10 cellular contexts compared by ENCODE assay signal in genomic region chr1:56967900-56968832, GRCh38. TPM values are rescaled to one million over a fixed set of nuclear protein-coding genes. Genes with fewer than 3 reads are reported as not detected.
A peak's percentile ranks its signal among the peaks of the same experiment; 100 is the strongest.
DNase-seq lines count a peak whose midpoint lies in the region; ATAC-seq and TF ChIP-seq lines count a peak whose summit lies in the region.
"Had no signal": no experiment of that assay in that cellular context is flagged by ENCODE, and none has a peak within 500 bp of the region (broad histone marks: within the 10 kb centered on the region; RNA-seq: fewer than 3 reads in every experiment).

No MANE protein-coding gene starts in this region.

- DNase-seq in activated naive CD4-positive, alpha-beta T cell treated with anti-CD3 and anti-CD28 coated beads for 36 hours, result peak; percentile 9
- no peak for DNase-seq in activated naive CD4-positive, alpha-beta T cell (lab: John Stamatoyannopoulos, UW)
- DNase-seq in fibroblast of villous mesenchyme (ENCODE audit: low read depth) (peak; percentile 2), stomach (peak; percentile 48), KG1 (lab: John Stamatoyannopoulos, UW) (no peak), aorta (no peak), NCI-H446 treated with DMSO at 0.1 percent for 48 hours (lab: John Stamatoyannopoulos, UW) (no peak)
- DNase-seq: GDM1 had no signal

- TF ChIP-seq EP300 in stomach (IDR thresholded peaks at IDR 0.05), result no peak

- no peak overlapping the region for H2AFZ ChIP-seq in OCI-LY1 (ENCODE audit: low read length)

- no peaks in the 10 kb centered on the region for H3K36me3 Mint-ChIP-seq in activated naive CD4-positive, alpha-beta T cell treated with anti-CD3 and anti-CD28 coated beads for 36 hours (ENCODE audit: low read depth)

- CTCF ChIA-PET in activated naive CD4-positive, alpha-beta T cell treated with anti-CD3 and anti-CD28 coated beads for 36 hours (lab: Charles Lee), result interaction anchor here (1.1 kb wide), 1 partner anchor 23 kb away, joined by 3 read pairs; no protein-coding TSS in a partner anchor

- H3K27me3 Mint-ChIP-seq in activated naive CD4-positive, alpha-beta T cell treated with anti-CD3 and anti-CD28 coated beads for 36 hours (ENCODE audit: low read depth), result peaks cover 8% of the 10 kb centered on the region

- H3K9me3 ChIP-seq in OCI-LY1 (ENCODE audit: low read length) (no peaks in the 10 kb centered on the region), stomach (no peaks in the 10 kb centered on the region), aorta (ENCODE audit: control insufficient read depth, low read length) (peaks cover 4% of the 10 kb centered on the region)

- H3K27me3 ChIP-seq in OCI-LY1 (ENCODE audit: insufficient read depth, low read length) (no peaks in the 10 kb centered on the region), stomach (no peaks in the 10 kb centered on the region), aorta (ENCODE audit: control insufficient read depth in 1 of 2, insufficient read depth in 2 of 2, low read length in 1 of 2) (no peaks in the 10 kb centered on the region)

- H3K27ac Mint-ChIP-seq in activated naive CD4-positive, alpha-beta T cell treated with anti-CD3 and anti-CD28 coated beads for 36 hours, result no peak overlapping the region

- no peaks in the 10 kb centered on the region for H3K9me2 ChIP-seq in OCI-LY1 (ENCODE audit: low read depth, low read length)

- no peak overlapping the region for H3K9ac ChIP-seq in OCI-LY1 (ENCODE audit: low read length)

- H3K27ac ChIP-seq in OCI-LY1 (ENCODE audit: low read depth, low read length, poor library complexity, severe bottlenecking) (no peak overlapping the region), stomach (no peak overlapping the region), aorta (ENCODE audit: low read depth in 1 of 2, low read length in 2 of 2) (no peak overlapping the region)

- H4K20me1 ChIP-seq in OCI-LY1 (ENCODE audit: insufficient read depth, low read length), result no peaks in the 10 kb centered on the region

- no peak overlapping the region for H3K4me3 Mint-ChIP-seq in activated naive CD4-positive, alpha-beta T cell treated with anti-CD3 and anti-CD28 coated beads for 36 hours

- no peaks in the 10 kb centered on the region for H3K4me1 ChIP-seq in OCI-LY1 (ENCODE audit: insufficient read depth, low read length, severe bottlenecking)
- H3K4me1 ChIP-seq in stomach, result peaks cover 0 to 7% (median 0%) of the 10 kb centered on the region in 4 donors
- H3K4me1 ChIP-seq in aorta (ENCODE audit: control insufficient read depth in 1 of 2, insufficient read depth in 2 of 2, low read length in 2 of 2), result no peaks in the 10 kb centered on the region

- H3K4me2 ChIP-seq in OCI-LY1 (ENCODE audit: low read length), result no peak overlapping the region

- H3K36me3 ChIP-seq in OCI-LY1 (ENCODE audit: insufficient read depth, low read length) (no peaks in the 10 kb centered on the region), stomach (no peaks in the 10 kb centered on the region), aorta (ENCODE audit: control insufficient read depth in 1 of 2, insufficient read depth in 2 of 2, low read length in 1 of 2) (no peaks in the 10 kb centered on the region)

- H3K4me3 ChIP-seq in OCI-LY1 (ENCODE audit: low read depth, low read length, poor library complexity, severe bottlenecking) (no peak overlapping the region), fibroblast of villous mesenchyme (ENCODE audit: low read depth, low read length) (no peak overlapping the region), stomach (no peak overlapping the region), aorta (ENCODE audit: low read length in 2 of 2) (no peak overlapping the region)

- TF ChIP-seq CTCF in OCI-LY1 (IDR thresholded peaks at IDR 0.05; ENCODE audit: low read length) (peak; percentile 57), fibroblast of villous mesenchyme (IDR thresholded peaks at IDR 0.05; ENCODE audit: insufficient read depth, low read depth, low read length) (peak; percentile 45), stomach (IDR thresholded peaks at IDR 0.05) (peak in 5 of 7 experiments; percentile 43 to 55 (median 53))

- intact Hi-C loops in activated naive CD4-positive, alpha-beta T cell treated with anti-CD3 and anti-CD28 coated beads for 36 hours (cut with micrococcal nuclease), result loop anchor here (1.0 kb wide), 1 partner anchor 136 kb away; no protein-coding TSS in a partner anchor
- intact Hi-C loops in stomach (cut with DNase I; ENCODE audit: low total_unique reads), result no loop called here
- intact Hi-C loops in aorta (cut with DNase I), result no loop called here

- H3K9me3 Mint-ChIP-seq in activated naive CD4-positive, alpha-beta T cell treated with anti-CD3 and anti-CD28 coated beads for 36 hours, result peaks cover 1% of the 10 kb centered on the region

- TF ChIP-seq POLR2A in stomach (IDR thresholded peaks at IDR 0.05), result no peak

- H3F3A ChIP-seq in OCI-LY1 (ENCODE audit: insufficient read depth, low read length), result no peaks in the 10 kb centered on the region

- WGBS in stomach, 5 donors, result 24 to 40% (median 29%) methylated on average over 15 of the region's 15 CpGs
- 34 to 39% methylated on average over 15 of the region's 15 CpGs for WGBS in aorta, 2 donors

- ATAC-seq in aorta (ENCODE audit: low FRiP score), result no peak

- no peaks in the 10 kb centered on the region for H3K79me2 ChIP-seq in OCI-LY1 (ENCODE audit: insufficient read depth, low read length)

- H3K4me1 Mint-ChIP-seq in activated naive CD4-positive, alpha-beta T cell treated with anti-CD3 and anti-CD28 coated beads for 36 hours (ENCODE audit: low read depth), result no peaks in the 10 kb centered on the region

RNA-seq across cellular contexts. Expression of gene C8B, which starts 2.4 kb away (rescaled TPM):
- total RNA-seq in activated naive CD4-positive, alpha-beta T cell treated with anti-CD3 and anti-CD28 coated beads for 36 hours, result not detected
- total RNA-seq in fibroblast of villous mesenchyme (not detected in 2 replicates), stomach (not detected), aorta (not detected)
- polyA plus RNA-seq in stomach (under 1 TPM in 2 of 3 donors, not detected in 1; 0.15 to 0.25 TPM), aorta (not detected)
- total RNA-seq: myocyte had no signal

Comparison
In these comparisons a context has a peak if more than half of its experiments do, and no peak if none do; other contexts are left out.
1. DNase-seq: peak in activated naive CD4-positive, alpha-beta T cell treated with anti-CD3 and anti-CD28 coated beads for 36 hours (single experiment), fibroblast of villous mesenchyme (single experiment) and stomach (single experiment); none in activated naive CD4-positive, alpha-beta T cell (0 of 4), KG1 (single experiment), aorta (0 of 2) and NCI-H446 treated with DMSO at 0.1 percent for 48 hours (single experiment).
2. Peak in every context shown above with its lines, with median percentiles within 50 percentile points of each other: CTCF ChIP-seq.